ENCODE assay signal across 1 cellular context in the genomic region with DNA sequence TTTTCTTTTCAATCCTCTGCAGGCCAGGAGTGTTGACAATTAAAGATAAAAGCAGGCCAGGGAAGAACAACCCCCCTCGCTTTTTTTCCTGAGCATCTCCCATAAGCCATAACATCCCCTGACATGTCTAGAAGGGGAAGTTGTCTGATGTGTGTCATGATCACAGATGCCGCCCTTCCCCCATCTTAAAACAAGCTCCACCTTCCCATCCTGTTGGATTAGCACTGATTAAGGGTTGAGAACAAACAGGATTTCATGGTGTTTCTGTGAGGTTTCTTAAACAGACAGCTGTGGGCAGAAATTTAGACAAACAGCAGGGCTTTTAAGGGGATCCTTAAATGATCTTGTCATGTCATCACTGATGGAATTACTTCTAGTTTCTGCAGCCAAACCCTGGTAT.
TF ChIP-seq lines count a peak whose summit lies in the region.

No MANE protein-coding gene starts in this region.

TF ChIP-seq in HepG2, 621 proteins besides CTCF, POLR2A, EP300 and RAD21:
- TF ChIP-seq, protein P1, sequence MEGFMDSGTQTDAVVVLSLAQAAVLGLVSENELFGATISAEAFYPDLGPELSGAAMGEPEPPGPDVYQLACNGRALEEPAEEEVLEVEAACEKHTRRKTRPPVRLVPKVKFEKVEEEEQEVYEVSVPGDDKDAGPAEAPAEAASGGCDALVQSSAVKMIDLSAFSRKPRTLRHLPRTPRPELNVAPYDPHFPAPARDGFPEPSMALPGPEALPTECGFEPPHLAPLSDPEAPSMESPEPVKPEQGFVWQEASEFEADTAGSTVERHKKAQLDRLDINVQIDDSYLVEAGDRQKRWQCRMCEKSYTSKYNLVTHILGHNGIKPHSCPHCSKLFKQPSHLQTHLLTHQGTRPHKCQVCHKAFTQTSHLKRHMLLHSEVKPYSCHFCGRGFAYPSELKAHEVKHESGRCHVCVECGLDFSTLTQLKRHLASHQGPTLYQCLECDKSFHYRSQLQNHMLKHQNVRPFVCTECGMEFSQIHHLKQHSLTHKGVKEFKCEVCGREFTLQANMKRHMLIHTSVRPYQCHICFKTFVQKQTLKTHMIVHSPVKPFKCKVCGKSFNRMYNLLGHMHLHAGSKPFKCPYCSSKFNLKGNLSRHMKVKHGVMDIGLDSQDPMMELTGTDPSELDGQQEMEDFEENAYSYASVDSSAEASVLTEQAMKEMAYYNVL (CRISPR knock-in tag; IDR thresholded peaks at IDR 0.05; ENCODE audit: borderline replicate concordance), result no peak
- no peak for TF ChIP-seq ZBTB7B (CRISPR knock-in tag; IDR thresholded peaks at IDR 0.05)
- no peak for TF ChIP-seq ERF (CRISPR knock-in tag; IDR thresholded peaks at IDR 0.05)
